16 cellular contexts compared by ENCODE assay signal in genomic region chr12:132125736-132126135, GRCh38. TPM values are rescaled to one million over a fixed set of nuclear protein-coding genes. Genes with fewer than 3 reads are reported as not detected.
DNase-seq lines count a peak whose midpoint lies in the region; ATAC-seq and TF ChIP-seq lines count a peak whose summit lies in the region.
"Had no signal": no experiment of that assay in that cellular context is flagged by ENCODE, and none has a peak within 500 bp of the region (broad histone marks: within the 10 kb centered on the region; RNA-seq: fewer than 3 reads in every experiment).

No MANE protein-coding gene starts in this region.

- intact Hi-C loops in sigmoid colon (cut with DNase I): no loop called here

- peaks cover 33 to 41% of the 10 kb centered on the region in 2 experiments for H3K9me3 Mint-ChIP-seq in H9

- no peak overlapping the region for H3K23ac ChIP-seq in H9 (ENCODE audit: insufficient read length, low read depth, low read length)
- H3K23ac ChIP-seq in neuronal stem cell (ENCODE audit: low read depth, low read length, poor library complexity): peak overlapping the region; percentile 85

- TF ChIP-seq POLR2A in sigmoid colon (IDR thresholded peaks at IDR 0.05): no peak

- no peak for TF ChIP-seq EP300 in sigmoid colon (IDR thresholded peaks at IDR 0.05)

- ATAC-seq in GM21786 (IDR thresholded peaks at IDR 0.05; ENCODE audit: unreplicated experiment) (no peak), HG03135 (IDR thresholded peaks at IDR 0.05; ENCODE audit: unreplicated experiment) (no peak), HG03432 (IDR thresholded peaks at IDR 0.05; ENCODE audit: unreplicated experiment) (no peak)

- H4K91ac ChIP-seq in H9 (ENCODE audit: insufficient read length, low read depth, low read length) (no peak overlapping the region), neuronal stem cell (ENCODE audit: low read depth, low read length, poor library complexity) (no peak overlapping the region)

- no peak overlapping the region for H3K4ac ChIP-seq in H9 (ENCODE audit: low read depth, low read length)
- no peak overlapping the region for H3K4ac ChIP-seq in neuronal stem cell (ENCODE audit: low read length)

- H3K9ac ChIP-seq in H9 (ENCODE audit: extremely low read depth, insufficient read length, low read length): no peak overlapping the region
- H3K9ac ChIP-seq in neuronal stem cell (ENCODE audit: low read depth, low read length, poor library complexity): no peak overlapping the region
- H3K9ac ChIP-seq: GM23248 had no signal

- no peak overlapping the region for H3T11ph ChIP-seq in H9 (ENCODE audit: low read length)

- no peak overlapping the region for H3K4me3 Mint-ChIP-seq in H9
- H3K4me3 Mint-ChIP-seq: CD4-positive, alpha-beta memory T cell had no signal

- peak; percentile 30 for DNase-seq in H7
- DNase-seq in H9: peak; percentile 26
- no peak for DNase-seq in neuronal stem cell (ENCODE audit: low spot score)
- peak; percentile 59 for DNase-seq in sigmoid colon
- DNase-seq in caudate nucleus (lab: John Stamatoyannopoulos, UW): no peak
- DNase-seq: C1 segment of cervical spinal cord; Calu3; CD4-positive, alpha-beta memory T cell; COR-L47; DMS53; DMS79 treated with DMSO at 0.1 percent for 48 hours; GM23248; HCEC 1CT had no signal

- H3K27ac ChIP-seq in H9 (ENCODE audit: insufficient read length, low read depth, low read length): no peak overlapping the region
- H3K27ac ChIP-seq in neuronal stem cell (replicated peaks; ENCODE audit: low read length): no peak overlapping the region
- no peak overlapping the region for H3K27ac ChIP-seq in sigmoid colon
- H3K27ac ChIP-seq in caudate nucleus (ENCODE audit: low read depth, low read length): no peak overlapping the region
- H3K27ac ChIP-seq: GM23248 had no signal

- no peak overlapping the region for H2BK20ac ChIP-seq in H9 (ENCODE audit: low read depth, low read length, poor library complexity, severe bottlenecking)

- H3K4me3 ChIP-seq in H7 (ENCODE audit: insufficient read depth, low read depth, low read length) (no peak overlapping the region), neuronal stem cell (ENCODE audit: low read length in 2 of 2) (peak overlapping the region in 1 of 2 donors; percentile 25), sigmoid colon (no peak overlapping the region)
- H3K4me3 ChIP-seq: GM23248 had no signal

- H3K27me3 ChIP-seq in H7 (ENCODE audit: control insufficient read depth, insufficient read depth, low read length) (no peaks in the 10 kb centered on the region), H9 (ENCODE audit: insufficient read depth, low read length) (no peaks in the 10 kb centered on the region), neuronal stem cell (ENCODE audit: control insufficient read depth in 3 of 3, insufficient read depth in 3 of 3, low read depth in 1 of 3, low read length in 3 of 3) (peaks cover 0 to 2% (median 0%) of the 10 kb centered on the region in 3 experiments), sigmoid colon (no peaks in the 10 kb centered on the region)

- H3K4me1 Mint-ChIP-seq in H9: no peaks in the 10 kb centered on the region
- H3K4me1 Mint-ChIP-seq: CD4-positive, alpha-beta memory T cell had no signal

- H3K56ac ChIP-seq in H9 (ENCODE audit: insufficient read length, low read depth, low read length): no peak overlapping the region

- H2BK120ac ChIP-seq in H9 (ENCODE audit: low read depth, low read length, poor library complexity, severe bottlenecking) (no peak overlapping the region), neuronal stem cell (ENCODE audit: low read depth, low read length) (no peak overlapping the region)

- peaks cover 6% of the 10 kb centered on the region for H3K36me3 ChIP-seq in H7 (replicated peaks; ENCODE audit: control insufficient read depth, insufficient read depth, low read length)
- H3K36me3 ChIP-seq in neuronal stem cell (replicated peaks in 1 of 2; ENCODE audit: control insufficient read depth in 2 of 2, insufficient read depth in 2 of 2, low read length in 2 of 2): peaks cover 41 to 86% of the 10 kb centered on the region in 2 donors
- peaks cover 17 to 82% (median 34%) of the 10 kb centered on the region in 4 donors for H3K36me3 ChIP-seq in sigmoid colon

- no peaks in the 10 kb centered on the region for H4K20me1 ChIP-seq in H9 (ENCODE audit: control insufficient read depth, insufficient read depth, insufficient read length)

- no peaks in the 10 kb centered on the region for H3K79me1 ChIP-seq in H9 (ENCODE audit: insufficient read depth, low read depth, low read length, poor library complexity, severe bottlenecking)
- peaks cover 2% of the 10 kb centered on the region for H3K79me1 ChIP-seq in neuronal stem cell (ENCODE audit: low read depth, low read length)

- H4K5ac ChIP-seq in H9 (ENCODE audit: insufficient read length, low read depth, low read length): no peak overlapping the region

- no peak for TF ChIP-seq CTCF in H9 (conservative IDR thresholded peaks at IDR 0.05)
- no peak for TF ChIP-seq CTCF in sigmoid colon (IDR thresholded peaks at IDR 0.05)

- H3K9me3 ChIP-seq in H9 (ENCODE audit: control insufficient read depth, low read depth, low read length) (peaks cover 21% of the 10 kb centered on the region), neuronal stem cell (replicated peaks in 1 of 2; ENCODE audit: control insufficient read depth in 2 of 2, insufficient read depth in 1 of 2, low read depth in 1 of 2, low read length in 2 of 2) (peaks cover 25 to 27% of the 10 kb centered on the region in 2 donors), sigmoid colon (no peaks in the 10 kb centered on the region)

- H3K18ac ChIP-seq in H9 (ENCODE audit: insufficient read length, low read depth, low read length) (no peak overlapping the region), neuronal stem cell (ENCODE audit: low read length) (no peak overlapping the region)

- H2BK15ac ChIP-seq in H9 (ENCODE audit: low read depth, low read length) (no peak overlapping the region), neuronal stem cell (ENCODE audit: low read length) (no peak overlapping the region)

- H3K14ac ChIP-seq in H9 (ENCODE audit: insufficient read depth, low read length) (no peak overlapping the region), neuronal stem cell (ENCODE audit: low read length) (peak overlapping the region; percentile 56)

- H4K8ac ChIP-seq in H9 (replicated peaks; ENCODE audit: insufficient read length, low read depth, low read length): no peak overlapping the region
- peak overlapping the region; percentile 17 for H4K8ac ChIP-seq in neuronal stem cell (ENCODE audit: low read depth, low read length)

- H2AK5ac ChIP-seq in H9 (ENCODE audit: insufficient read length, low read length) (no peak overlapping the region), neuronal stem cell (ENCODE audit: low read depth, low read length) (no peak overlapping the region)

- H3K27ac Mint-ChIP-seq in H9: no peak overlapping the region
- H3K27ac Mint-ChIP-seq: CD4-positive, alpha-beta memory T cell had no signal

- no peaks in the 10 kb centered on the region for H3K23me2 ChIP-seq in H9 (ENCODE audit: insufficient read length, low read depth, low read length, poor library complexity, severe bottlenecking)

- H2BK5ac ChIP-seq in H9 (ENCODE audit: insufficient read length, low read length) (no peak overlapping the region), neuronal stem cell (ENCODE audit: low read length) (no peak overlapping the region)

- H2AFZ ChIP-seq in H9 (ENCODE audit: low read length): no peak overlapping the region
- H2AFZ ChIP-seq in neuronal stem cell (ENCODE audit: low read length): no peak overlapping the region
- H2AFZ ChIP-seq: GM23248 had no signal

- no peaks in the 10 kb centered on the region for H3K4me1 ChIP-seq in H9 (ENCODE audit: insufficient read depth, low read length)
- no peaks in the 10 kb centered on the region for H3K4me1 ChIP-seq in neuronal stem cell (ENCODE audit: control insufficient read depth in 2 of 2, insufficient read depth in 1 of 2, low read depth in 1 of 2, low read length in 2 of 2)
- no peaks in the 10 kb centered on the region for H3K4me1 ChIP-seq in sigmoid colon

- H3K79me2 ChIP-seq in H9 (ENCODE audit: insufficient read depth, low read length): no peaks in the 10 kb centered on the region

- peaks cover 19% of the 10 kb centered on the region for H3K27me3 Mint-ChIP-seq in H9 (ENCODE audit: low read depth)
- H3K27me3 Mint-ChIP-seq: CD4-positive, alpha-beta memory T cell had no signal

- no CpG with 5 or more reads among the region's 12 CpGs for WGBS in H9 (ENCODE audit: extremely low coverage, insufficient read length, low lambda C conversion rate)
- WGBS in neuronal stem cell (ENCODE audit: extremely low coverage in 2 of 2, insufficient read length in 2 of 2, insufficient replicate concordance in 1 of 2), 2 donors: no CpG with 5 or more reads among the region's 12 CpGs
- whole genome bisulfite sequencing in sigmoid colon, 2 donors: 95 to 97% methylated on average over 12 of the region's 12 CpGs

- H2BK12ac ChIP-seq in H9 (ENCODE audit: insufficient read length, low read depth, low read length) (no peak overlapping the region), neuronal stem cell (ENCODE audit: low read length) (peak overlapping the region; percentile 58)

- peaks cover 63 to 78% (median 64%) of the 10 kb centered on the region in 3 experiments for H3K36me3 Mint-ChIP-seq in H9 (ENCODE audit: insufficient read depth in 1 of 3, low read depth in 3 of 3)

- H3K4me2 ChIP-seq in H9 (ENCODE audit: insufficient read depth, insufficient read length, low read length) (no peak overlapping the region), neuronal stem cell (ENCODE audit: insufficient read depth, low read length, poor library complexity, severe bottlenecking) (no peak overlapping the region)

RNA-seq across cellular contexts. Expression of gene DDX51, which starts 18.4 kb away (rescaled TPM):
- 16.1 and 22.6 TPM in 2 replicates for total RNA-seq in H7 (2014; rRNA removed; shearing (Covaris generic))
- 37.9 and 38.0 TPM in 2 replicates for total RNA-seq in H9 (2021)
- 8.5 TPM for polyA plus RNA-seq in neuronal stem cell (2013, experiment 1 of 2)
- polyA plus RNA-seq in neuronal stem cell (2013, experiment 2 of 2): 8.6 TPM
- total RNA-seq in sigmoid colon: 10 to 100 TPM in 1 of 4 donors, 1 to 10 TPM in 3; 6.8 to 13.7 (median 8.5) TPM
- polyA plus RNA-seq in sigmoid colon: 10 to 100 TPM in 1 of 3 donors, 1 to 10 TPM in 2; 3.9 to 22.4 (median 4.8) TPM

RNA-seq across cellular contexts. Expression of gene NOC4L, which starts 18.5 kb away (rescaled TPM):
- 26.0 and 29.1 TPM in 2 replicates for total RNA-seq in H7 (2014; rRNA removed; shearing (Covaris generic))
- total RNA-seq in H9 (2021): 36.5 and 36.9 TPM in 2 replicates
- polyA plus RNA-seq in neuronal stem cell (2013, experiment 1 of 2): 24.2 TPM
- 24.1 TPM for polyA plus RNA-seq in neuronal stem cell (2013, experiment 2 of 2)
- total RNA-seq in sigmoid colon: 1 to 10 TPM; 5.4 to 9.4 (median 7.5) TPM
- 10 to 100 TPM; 11.4 to 34.9 (median 13.2) TPM for polyA plus RNA-seq in sigmoid colon

Comparison
In these comparisons a context has a peak if more than half of its experiments do, and no peak if none do; other contexts are left out.
1. DNase-seq: peak in H7 (single experiment), H9 (single experiment) and sigmoid colon (single experiment); none in neuronal stem cell (single experiment) and caudate nucleus (0 of 61).